In the genomic region with DNA sequence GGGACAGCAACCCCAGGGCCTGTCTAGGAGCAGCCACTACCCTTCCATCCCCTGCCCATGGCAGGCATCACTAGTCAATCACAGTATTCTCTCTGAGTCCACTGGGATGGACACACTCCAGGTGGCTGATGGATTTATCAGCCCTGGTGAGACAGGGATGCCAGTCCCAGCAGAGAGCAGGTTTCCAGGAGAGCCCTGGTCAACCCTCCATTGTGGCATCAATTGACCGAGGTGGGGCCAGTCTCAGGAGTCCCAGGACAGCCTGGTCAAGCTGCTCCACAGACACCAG, we compare ENCODE assay signal across 1 cellular context.
TF ChIP-seq lines count a peak whose summit lies in the region.

No MANE protein-coding gene starts in this region.

TF ChIP-seq in HEK293, 187 proteins besides CTCF, POLR2A, EP300 and RAD21 (continued from another document):
- TF ChIP-seq, protein P1, sequence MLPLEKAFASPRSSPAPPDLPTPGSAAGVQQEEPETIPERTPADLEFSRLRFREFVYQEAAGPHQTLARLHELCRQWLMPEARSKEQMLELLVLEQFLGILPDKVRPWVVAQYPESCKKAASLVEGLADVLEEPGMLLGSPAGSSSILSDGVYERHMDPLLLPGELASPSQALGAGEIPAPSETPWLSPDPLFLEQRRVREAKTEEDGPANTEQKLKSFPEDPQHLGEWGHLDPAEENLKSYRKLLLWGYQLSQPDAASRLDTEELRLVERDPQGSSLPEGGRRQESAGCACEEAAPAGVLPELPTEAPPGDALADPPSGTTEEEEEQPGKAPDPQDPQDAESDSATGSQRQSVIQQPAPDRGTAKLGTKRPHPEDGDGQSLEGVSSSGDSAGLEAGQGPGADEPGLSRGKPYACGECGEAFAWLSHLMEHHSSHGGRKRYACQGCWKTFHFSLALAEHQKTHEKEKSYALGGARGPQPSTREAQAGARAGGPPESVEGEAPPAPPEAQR (tag by site-specific recombination; IDR thresholded peaks at IDR 0.05): no peak
- peak; percentile 92 for TF ChIP-seq ZBTB17 (tag by site-specific recombination; IDR thresholded peaks at IDR 0.05)
